ENCODE assay signal across 9 cellular contexts in genomic region chr2:129876576-129876975, GRCh38.
A peak's percentile ranks its signal among the peaks of the same experiment; 100 is the strongest.
DNase-seq lines count a peak whose midpoint lies in the region; ATAC-seq and TF ChIP-seq lines count a peak whose summit lies in the region.
"Had no signal": no experiment of that assay in that cellular context is flagged by ENCODE, and none has a peak within 500 bp of the region (broad histone marks: within the 10 kb centered on the region; RNA-seq: fewer than 3 reads in every experiment).

No MANE protein-coding gene starts in this region.

- no peaks in the 10 kb centered on the region for H3K36me3 Mint-ChIP-seq in naive B cell

- no peak for TF ChIP-seq CTCF in HFF-Myc (IDR thresholded peaks at IDR 0.05; ENCODE audit: low read depth, low read length, missing control alignments)

- H3K27ac ChIP-seq in ACC112 (ENCODE audit: low read depth, low read length): no peak overlapping the region

- intact Hi-C loops in left colon (cut with DNase I, micrococcal nuclease): no loop called here

- H3K4me1 ChIP-seq in ACC112 (ENCODE audit: control insufficient read depth, insufficient read depth, low read length, unreplicated experiment): no peaks in the 10 kb centered on the region

- no peak for ATAC-seq in naive B cell (ENCODE audit: low read depth in 2 of 2)
- no peak for ATAC-seq in left colon
- no peak for ATAC-seq in GM21367 (IDR thresholded peaks at IDR 0.05; ENCODE audit: unreplicated experiment)

- no peaks in the 10 kb centered on the region for H3K36me3 ChIP-seq in ACC112 (ENCODE audit: insufficient read depth, low read length)

- H3K4me3 Mint-ChIP-seq in naive B cell: peak overlapping the region; percentile 80 to 99 (median 98)

- H3K27me3 Mint-ChIP-seq in naive B cell: peaks cover 5 to 20% (median 13%) of the 10 kb centered on the region in 3 donors

- peaks cover 6 to 16% (median 7%) of the 10 kb centered on the region in 3 donors for H3K4me1 Mint-ChIP-seq in naive B cell

- H3K4me3 ChIP-seq in ACC112 (ENCODE audit: low read depth, low read length): peak overlapping the region; percentile 68; the same call in 1 of the 2 replicates
- H3K4me3 ChIP-seq in HFF-Myc (replicated peaks; ENCODE audit: low read depth, low read length): peak overlapping the region; percentile 48

- no peak overlapping the region for H2AFZ ChIP-seq in ACC112 (ENCODE audit: low read length, unreplicated experiment)

- no peaks in the 10 kb centered on the region for H3K79me2 ChIP-seq in ACC112 (ENCODE audit: control insufficient read depth, insufficient read depth, low read length, unreplicated experiment)

- no peak for DNase-seq in HFF-Myc (ENCODE audit: extremely low read depth, low read depth)
- DNase-seq in cerebellum (ENCODE audit: low spot score): peak; percentile 9
- no peak for DNase-seq in naive B cell
- DNase-seq in left colon: no peak
- DNase-seq in epidermal melanocyte (ENCODE audit: insufficient read length, low spot score): no peak
- no peak for DNase-seq in amygdala (lab: John Stamatoyannopoulos, UW)
- DNase-seq: NCI-H1092 had no signal

- peaks cover 16% of the 10 kb centered on the region for H3K27me3 ChIP-seq in ACC112 (ENCODE audit: insufficient read depth, low read length)

- no peaks in the 10 kb centered on the region for H3K9me3 Mint-ChIP-seq in naive B cell

- peak overlapping the region in 2 of 6 donors; percentile 19 to 85 for H3K27ac Mint-ChIP-seq in naive B cell
